ENCODE assay signal across 10 cellular contexts in genomic region chr6:116390571-116390970, GRCh38. TPM values are rescaled to one million over a fixed set of nuclear protein-coding genes. Genes with fewer than 3 reads are reported as not detected.
A peak's percentile ranks its signal among the peaks of the same experiment; 100 is the strongest.
DNase-seq lines count a peak whose midpoint lies in the region; ATAC-seq and TF ChIP-seq lines count a peak whose summit lies in the region.
"Had no signal": no experiment of that assay in that cellular context is flagged by ENCODE, and none has a peak within 500 bp of the region (broad histone marks: within the 10 kb centered on the region; RNA-seq: fewer than 3 reads in every experiment).

No MANE protein-coding gene starts in this region.

- intact Hi-C loops in CD14-positive monocyte (cut with micrococcal nuclease) (loop anchor here in 1 of 2 donors (10.0 kb wide), 1 partner anchor 144 kb away; no protein-coding TSS in a partner anchor), left ventricle myocardium inferior (cut with micrococcal nuclease) (no loop called here)

- H3K27me3 Mint-ChIP-seq in CD14-positive monocyte (ENCODE audit: low read depth in 3 of 3): peaks cover 0 to 4% (median 2%) of the 10 kb centered on the region in 3 donors
- no peaks in the 10 kb centered on the region for H3K27me3 Mint-ChIP-seq in activated CD4-positive, alpha-beta T cell treated with anti-CD3 and anti-CD28 coated beads, Interleukin-2, amount 10 ng/mL, durations not matched to agents 7 days and 5 days

- no peak for TF ChIP-seq CTCF in CD14-positive monocyte (IDR thresholded peaks at IDR 0.05)
- TF ChIP-seq CTCF in OCI-LY3 (IDR thresholded peaks at IDR 0.05; ENCODE audit: low read depth, low read length): no peak
- TF ChIP-seq CTCF in left ventricle myocardium inferior (IDR thresholded peaks at IDR 0.05; ENCODE audit: borderline replicate concordance): no peak

- H3K4me3 ChIP-seq in OCI-LY3 (ENCODE audit: low read length) (peak overlapping the region; percentile 65), left ventricle myocardium inferior (no peak overlapping the region)

- POLR2A ChIA-PET in activated CD4-positive, alpha-beta T cell treated with anti-CD3 and anti-CD28 coated beads, Interleukin-2, amount 10 ng/mL, durations not matched to agents 7 days and 5 days (lab: Charles Lee): no interaction called here

- peaks cover 74% of the 10 kb centered on the region for H3K4me1 Mint-ChIP-seq in CD14-positive monocyte
- peaks cover 23% of the 10 kb centered on the region for H3K4me1 Mint-ChIP-seq in activated CD4-positive, alpha-beta T cell treated with anti-CD3 and anti-CD28 coated beads, Interleukin-2, amount 10 ng/mL, durations not matched to agents 7 days and 5 days

- CTCF ChIA-PET in activated CD4-positive, alpha-beta T cell treated with anti-CD3 and anti-CD28 coated beads, Interleukin-2, amount 10 ng/mL, durations not matched to agents 7 days and 5 days (lab: Charles Lee): interaction anchor here (0.9 kb wide), 1 partner anchor 78 kb away, joined by 3 read pairs; no protein-coding TSS in a partner anchor

- peak overlapping the region; percentile 91 for H3K4me2 ChIP-seq in OCI-LY3 (ENCODE audit: low read length)

- no peaks in the 10 kb centered on the region for H3K27me3 ChIP-seq in OCI-LY3 (ENCODE audit: low read depth, low read length)
- H3K27me3 ChIP-seq in left ventricle myocardium inferior (ENCODE audit: low read depth): no peaks in the 10 kb centered on the region

- ATAC-seq in GM19324 (IDR thresholded peaks at IDR 0.05; ENCODE audit: low FRiP score, unreplicated experiment) (peak; percentile 46), HG02798 (IDR thresholded peaks at IDR 0.05; ENCODE audit: poor library complexity, unreplicated experiment) (peak; percentile 64), GM18505 (IDR thresholded peaks at IDR 0.05; ENCODE audit: unreplicated experiment) (no peak)

- H3K36me3 ChIP-seq in OCI-LY3 (replicated peaks; ENCODE audit: low read depth, low read length) (peaks cover 5% of the 10 kb centered on the region), left ventricle myocardium inferior (no peaks in the 10 kb centered on the region)

- H3K4me3 Mint-ChIP-seq in CD14-positive monocyte: no peak overlapping the region
- H3K4me3 Mint-ChIP-seq in activated CD4-positive, alpha-beta T cell treated with anti-CD3 and anti-CD28 coated beads, Interleukin-2, amount 10 ng/mL, durations not matched to agents 7 days and 5 days: no peak overlapping the region

- no peaks in the 10 kb centered on the region for H3K9me3 Mint-ChIP-seq in CD14-positive monocyte
- no peaks in the 10 kb centered on the region for H3K9me3 Mint-ChIP-seq in activated CD4-positive, alpha-beta T cell treated with anti-CD3 and anti-CD28 coated beads, Interleukin-2, amount 10 ng/mL, durations not matched to agents 7 days and 5 days

- DNase-seq in CD14-positive monocyte (ENCODE audit: low spot score) (no peak), iPS-NIHi7 (ENCODE audit: extremely low spot score) (no peak), left ventricle myocardium inferior (no peak)
- DNase-seq in activated CD4-positive, alpha-beta T cell treated with anti-CD3 and anti-CD28 coated beads, Interleukin-2, amount 10 ng/mL, durations not matched to agents 7 days and 5 days: no peak
- DNase-seq: activated gamma-delta T cell, GF-D8 had no signal

- no peak overlapping the region for H2AFZ ChIP-seq in OCI-LY3 (ENCODE audit: low read depth, low read length)

- H3K36me3 Mint-ChIP-seq in CD14-positive monocyte: peaks cover 9 to 13% of the 10 kb centered on the region in 2 donors
- H3K36me3 Mint-ChIP-seq in activated CD4-positive, alpha-beta T cell treated with anti-CD3 and anti-CD28 coated beads, Interleukin-2, amount 10 ng/mL, durations not matched to agents 7 days and 5 days (ENCODE audit: low read depth): no peaks in the 10 kb centered on the region

- H3K27ac Mint-ChIP-seq in CD14-positive monocyte: peak overlapping the region in 4 of 7 donors; percentile 47 to 98 (median 68)
- H3K27ac Mint-ChIP-seq in activated CD4-positive, alpha-beta T cell treated with anti-CD3 and anti-CD28 coated beads, Interleukin-2, amount 10 ng/mL, durations not matched to agents 7 days and 5 days: no peak overlapping the region

- TF ChIP-seq POLR2A in GM18505 (IDR thresholded peaks at IDR 0.05; ENCODE audit: borderline replicate concordance, extremely low read depth, insufficient read depth, insufficient read length): no peak

- H3K27ac ChIP-seq in OCI-LY3 (ENCODE audit: low read length) (peak overlapping the region; percentile 93), left ventricle myocardium inferior (replicated peaks) (no peak overlapping the region)

- no peaks in the 10 kb centered on the region; the same call in 1 of the 2 replicates for H4K20me1 ChIP-seq in OCI-LY3 (ENCODE audit: insufficient read depth, low read length)

- H3K9me3 ChIP-seq in OCI-LY3 (ENCODE audit: insufficient read depth, low read length) (no peaks in the 10 kb centered on the region), left ventricle myocardium inferior (replicated peaks) (no peaks in the 10 kb centered on the region)

- H3K4me1 ChIP-seq in OCI-LY3 (ENCODE audit: low read length) (peaks cover 99% of the 10 kb centered on the region), left ventricle myocardium inferior (peaks cover 48% of the 10 kb centered on the region)

- peak overlapping the region; percentile 49 for H3K9ac ChIP-seq in OCI-LY3 (ENCODE audit: low read length)

- H3K79me2 ChIP-seq in OCI-LY3 (ENCODE audit: low read length): peaks cover 100% of the 10 kb centered on the region

RNA-seq across cellular contexts. Expression of gene DSE, which starts 19.8 kb away (rescaled TPM):
- polyA plus RNA-seq in CD14-positive monocyte: 10 to 100 TPM; 28.4 to 36.5 TPM
- total RNA-seq in left ventricle myocardium inferior: 14.0 TPM
- total RNA-seq in activated CD4-positive, alpha-beta T cell treated with anti-CD3 and anti-CD28 coated beads, Interleukin-2, amount 10 ng/mL, durations not matched to agents 7 days and 5 days: 1 to 10 TPM; 3.6 to 4.2 TPM
